1 cellular context compared by ENCODE assay signal in genomic region chr6:49454787-49455709, GRCh38.
TF ChIP-seq lines count a peak whose summit lies in the region.

No MANE protein-coding gene starts in this region.

TF ChIP-seq in GM23338, 12 proteins besides CTCF, POLR2A, EP300 and RAD21 (continued from another document):
- no peak for TF ChIP-seq ZNF462 (CRISPR knock-in tag; IDR thresholded peaks at IDR 0.05)
- TF ChIP-seq JUNB (IDR thresholded peaks at IDR 0.05; ENCODE audit: unreplicated experiment) = no peak
- no peak for TF ChIP-seq ZNF114 (CRISPR knock-in tag; IDR thresholded peaks at IDR 0.05)
- TF ChIP-seq ZNF331 (CRISPR knock-in tag; IDR thresholded peaks at IDR 0.05; ENCODE audit: low read depth) = no peak
- TF ChIP-seq POLR2AphosphoS5 (IDR thresholded peaks at IDR 0.05; ENCODE audit: low read depth) = no peak
- TF ChIP-seq STAT1 (IDR thresholded peaks at IDR 0.05; ENCODE audit: unreplicated experiment) = no peak
- TF ChIP-seq EZH2phosphoT487 (IDR thresholded peaks at IDR 0.05; ENCODE audit: unreplicated experiment) = no peak
- TF ChIP-seq ETS1 (IDR thresholded peaks at IDR 0.05) = no peak
